In the genomic region with DNA sequence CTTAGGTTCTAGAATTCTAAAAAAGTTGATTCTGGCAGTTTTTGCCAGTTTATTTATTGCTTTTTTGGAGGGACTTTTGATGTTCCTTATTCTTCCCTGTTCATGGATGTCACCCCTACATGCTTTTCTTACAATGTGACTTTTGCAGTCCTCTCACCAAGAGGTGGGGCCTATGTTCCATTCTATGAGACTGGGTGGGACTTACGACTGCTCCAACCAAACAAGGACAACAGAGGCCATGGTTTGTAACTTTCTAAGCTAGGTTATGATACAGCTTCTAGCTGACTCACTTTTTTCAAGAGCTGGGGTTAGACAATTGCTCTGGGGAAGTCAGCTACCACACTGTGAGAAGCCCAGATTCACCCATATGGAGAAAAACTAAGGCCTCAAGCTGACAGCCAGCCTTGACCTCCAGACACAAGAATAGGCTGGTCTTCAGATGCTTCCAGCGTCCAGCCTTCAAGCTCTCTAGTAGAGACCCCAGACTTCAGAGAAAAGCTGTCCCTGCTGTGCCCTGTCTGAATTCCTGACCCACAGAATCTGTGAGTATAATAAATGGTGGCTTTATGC, we compare ENCODE assay signal across 10 cellular contexts. TPM values are rescaled to one million over a fixed set of nuclear protein-coding genes. Genes with fewer than 3 reads are reported as not detected.
A peak's percentile ranks its signal among the peaks of the same experiment; 100 is the strongest.
DNase-seq lines count a peak whose midpoint lies in the region; ATAC-seq and TF ChIP-seq lines count a peak whose summit lies in the region.
"Had no signal": no experiment of that assay in that cellular context is flagged by ENCODE, and none has a peak within 500 bp of the region (broad histone marks: within the 10 kb centered on the region; RNA-seq: fewer than 3 reads in every experiment).

No MANE protein-coding gene starts in this region.

- no peak overlapping the region for H2BK15ac ChIP-seq in neuronal stem cell (ENCODE audit: low read length)

- CTCF ChIA-PET in AG04449 (lab: Yijun Ruan, JAX) = interaction anchor here (0.9 to 2.7 kb wide), 5 partner anchors 10 to 329 kb away, joined by 3 to 21 read pairs (median 4); a partner anchor contains a TSS

- H3K18ac ChIP-seq in neuronal stem cell (ENCODE audit: low read length) = no peak overlapping the region

- no peak overlapping the region for H2AK5ac ChIP-seq in neuronal stem cell (ENCODE audit: low read depth, low read length)

- no peak overlapping the region for H3K14ac ChIP-seq in neuronal stem cell (ENCODE audit: low read length)

- H3K27ac Mint-ChIP-seq in HFFc6 (peak overlapping the region; percentile 58; the same call in 1 of the 2 replicates), brain (peak overlapping the region in 3 of 5 experiments; percentile 2 to 57 (median 37))
- H3K27ac Mint-ChIP-seq: activated T-helper 1 cell treated with anti-CD3 and anti-CD28 coated beads, Interleukin-12 subunit alpha, Interleukin-12 subunit beta, Interleukin-2, Interleukin-4 antibody, amounts not matched to agents 30 ng/mL and 10 ng/mL and 1 ng/mL, durations not matched to agents 14 hours and 24 hours and 36 hours had no signal

- no peaks in the 10 kb centered on the region for H3K79me1 ChIP-seq in neuronal stem cell (ENCODE audit: low read depth, low read length)

- peaks cover 11% of the 10 kb centered on the region for H3K36me3 Mint-ChIP-seq in HFFc6 (ENCODE audit: low read depth)
- H3K36me3 Mint-ChIP-seq in brain = peaks cover 9% of the 10 kb centered on the region

- no peaks in the 10 kb centered on the region for H3K4me1 ChIP-seq in neuronal stem cell (ENCODE audit: control insufficient read depth in 2 of 2, insufficient read depth in 1 of 2, low read depth in 1 of 2, low read length in 2 of 2)

- H4K91ac ChIP-seq in neuronal stem cell (ENCODE audit: low read depth, low read length, poor library complexity) = no peak overlapping the region

- no peak overlapping the region for H2AFZ ChIP-seq in neuronal stem cell (ENCODE audit: low read length)

- no peak overlapping the region for H3K4me3 Mint-ChIP-seq in HFFc6
- no peak overlapping the region for H3K4me3 Mint-ChIP-seq in brain
- H3K4me3 Mint-ChIP-seq: activated T-helper 1 cell treated with anti-CD3 and anti-CD28 coated beads, Interleukin-12 subunit alpha, Interleukin-12 subunit beta, Interleukin-2, Interleukin-4 antibody, amounts not matched to agents 30 ng/mL and 10 ng/mL and 1 ng/mL, durations not matched to agents 14 hours and 24 hours and 36 hours; CD8-positive, alpha-beta memory T cell had no signal

- H3K4me2 ChIP-seq in neuronal stem cell (ENCODE audit: insufficient read depth, low read length, poor library complexity, severe bottlenecking) = no peak overlapping the region

- no peak overlapping the region for H2BK5ac ChIP-seq in neuronal stem cell (ENCODE audit: low read length)

- no CpG with 5 or more reads among the region's 2 CpGs for WGBS in neuronal stem cell (ENCODE audit: extremely low coverage in 2 of 2, insufficient read length in 2 of 2, insufficient replicate concordance in 1 of 2), 2 donors

- H3K27me3 ChIP-seq in neuronal stem cell (ENCODE audit: control insufficient read depth in 3 of 3, insufficient read depth in 3 of 3, low read depth in 1 of 3, low read length in 3 of 3) = no peaks in the 10 kb centered on the region

- H3K27me3 Mint-ChIP-seq in HFFc6 (ENCODE audit: insufficient read depth) (no peaks in the 10 kb centered on the region), brain (no peaks in the 10 kb centered on the region)

- peaks cover 0 to 22% of the 10 kb centered on the region in 2 donors for H3K36me3 ChIP-seq in neuronal stem cell (replicated peaks in 1 of 2; ENCODE audit: control insufficient read depth in 2 of 2, insufficient read depth in 2 of 2, low read length in 2 of 2)

- no peak overlapping the region for H3K27ac ChIP-seq in neuronal stem cell (replicated peaks; ENCODE audit: low read length)

- H2BK120ac ChIP-seq in neuronal stem cell (ENCODE audit: low read depth, low read length) = no peak overlapping the region

- H2BK12ac ChIP-seq in neuronal stem cell (ENCODE audit: low read length) = no peak overlapping the region

- H4K8ac ChIP-seq in neuronal stem cell (ENCODE audit: low read depth, low read length) = no peak overlapping the region

- POLR2A ChIA-PET in AG04449 (lab: Yijun Ruan, JAX) = interaction anchor here (1.1 kb wide), 1 partner anchor 40 kb away, joined by 3 read pairs; no protein-coding TSS in a partner anchor

- TF ChIP-seq CTCF in AG04449 (IDR thresholded peaks at IDR 0.05; ENCODE audit: insufficient read depth, low read length, missing control alignments) (no peak), HFFc6 (IDR thresholded peaks at IDR 0.05) (no peak; the same call in 1 of the 2 replicates), brain (conservative IDR thresholded peaks at IDR 0.05) (no peak)

- H3K4ac ChIP-seq in neuronal stem cell (ENCODE audit: low read length) = no peak overlapping the region

- H3K23ac ChIP-seq in neuronal stem cell (ENCODE audit: low read depth, low read length, poor library complexity) = no peak overlapping the region

- peaks cover 0 to 7% of the 10 kb centered on the region in 2 donors for H3K9me3 ChIP-seq in neuronal stem cell (replicated peaks in 1 of 2; ENCODE audit: control insufficient read depth in 2 of 2, insufficient read depth in 1 of 2, low read depth in 1 of 2, low read length in 2 of 2)

- H3K9ac ChIP-seq in neuronal stem cell (ENCODE audit: low read depth, low read length, poor library complexity) = no peak overlapping the region

- H3K9me3 Mint-ChIP-seq in HFFc6 = no peaks in the 10 kb centered on the region
- peaks cover 0 to 10% (median 5%) of the 10 kb centered on the region in 5 experiments for H3K9me3 Mint-ChIP-seq in brain
- H3K9me3 Mint-ChIP-seq: activated T-helper 1 cell treated with anti-CD3 and anti-CD28 coated beads, Interleukin-12 subunit alpha, Interleukin-12 subunit beta, Interleukin-2, Interleukin-4 antibody, amounts not matched to agents 30 ng/mL and 10 ng/mL and 1 ng/mL, durations not matched to agents 14 hours and 24 hours and 36 hours; CD8-positive, alpha-beta memory T cell had no signal

- ATAC-seq in GM19328 (IDR thresholded peaks at IDR 0.05; ENCODE audit: unreplicated experiment) (no peak), GM18870 (IDR thresholded peaks at IDR 0.05; ENCODE audit: unreplicated experiment) (no peak), GM21619 (IDR thresholded peaks at IDR 0.05; ENCODE audit: unreplicated experiment) (no peak)

- DNase-seq in AG04449 (ENCODE audit: low read depth, low spot score) (peak; percentile 42), HFFc6 (peak; percentile 71), left kidney (ENCODE audit: low read depth, low spot score) (peak; percentile 29), neuronal stem cell (ENCODE audit: low spot score) (no peak)
- DNase-seq: CD8-positive, alpha-beta memory T cell had no signal

- no peak overlapping the region for H3K4me3 ChIP-seq in AG04449 (ENCODE audit: low read depth, low read length)
- no peak overlapping the region for H3K4me3 ChIP-seq in neuronal stem cell (ENCODE audit: low read length in 2 of 2)

- H3K4me1 Mint-ChIP-seq in HFFc6 (ENCODE audit: low read depth) = peaks cover 14% of the 10 kb centered on the region
- peaks cover 9% of the 10 kb centered on the region for H3K4me1 Mint-ChIP-seq in brain
- H3K4me1 Mint-ChIP-seq: CD8-positive, alpha-beta memory T cell had no signal

RNA-seq across cellular contexts. Expression of a gene that starts 39.5 kb away (rescaled TPM):
- 10 to 100 TPM; 30.5 to 39.8 (median 33.5) TPM for total RNA-seq in HFFc6 (2021; fragmentation: NEBNext Ultra II Directional; extraction: Animal tissue kit (Norgen Biotek cat#: 25700))
- polyA plus RNA-seq in brain (ENCODE audit: insufficient read depth, low read depth, low replicate concordance) = 48.6 TPM
- polyA plus RNA-seq in neuronal stem cell (2013, experiment 1 of 2) = 40.1 TPM
- polyA plus RNA-seq in neuronal stem cell (2013, experiment 2 of 2) = 37.1 TPM

RNA-seq across cellular contexts. Expression of a gene that starts 39.6 kb away (rescaled TPM):
- total RNA-seq in HFFc6 (2021; fragmentation: NEBNext Ultra II Directional; extraction: Animal tissue kit (Norgen Biotek cat#: 25700)) = 100 to 1,000 TPM; 207 to 297 (median 258) TPM
- 201 TPM for polyA plus RNA-seq in brain (ENCODE audit: insufficient read depth, low read depth, low replicate concordance)
- 345 TPM for polyA plus RNA-seq in neuronal stem cell (2013, experiment 1 of 2)
- polyA plus RNA-seq in neuronal stem cell (2013, experiment 2 of 2) = 337 TPM
